In the genomic region with DNA sequence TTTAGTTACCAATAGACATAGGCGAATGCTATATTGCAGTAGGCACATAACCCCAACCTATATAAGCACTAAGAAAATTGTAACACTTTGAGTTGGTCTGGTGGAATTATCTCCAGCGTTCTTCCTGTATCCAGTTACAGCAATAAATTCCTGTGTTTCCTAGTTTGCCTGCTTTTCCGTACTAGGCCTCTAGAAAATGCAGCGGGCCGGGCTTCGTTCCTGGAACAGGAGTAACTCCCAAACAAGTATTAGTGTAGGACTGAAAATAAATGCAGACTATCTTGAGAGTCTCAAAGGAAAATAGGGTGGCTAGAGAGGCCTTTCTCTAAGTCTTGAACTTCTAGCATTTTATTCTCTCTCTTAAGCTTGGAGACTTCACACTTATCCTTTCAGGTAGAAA, we compare ENCODE assay signal across 14 cellular contexts.
A peak's percentile ranks its signal among the peaks of the same experiment; 100 is the strongest.
DNase-seq lines count a peak whose midpoint lies in the region; ATAC-seq and TF ChIP-seq lines count a peak whose summit lies in the region.
"Had no signal": no experiment of that assay in that cellular context is flagged by ENCODE, and none has a peak within 500 bp of the region (broad histone marks: within the 10 kb centered on the region; RNA-seq: fewer than 3 reads in every experiment).

No MANE protein-coding gene starts in this region.

- no peaks in the 10 kb centered on the region for H3K27me3 ChIP-seq in A673 (replicated peaks; ENCODE audit: insufficient read depth, low read depth, low read length, poor library complexity)
- H3K27me3 ChIP-seq in WERI-Rb-1 (ENCODE audit: insufficient read depth, low read depth, severe bottlenecking) = no peaks in the 10 kb centered on the region
- H3K27me3 ChIP-seq: gastrocnemius medialis, pancreas had no signal

- no peak for DNase-seq in A673 (ENCODE audit: low spot score)
- DNase-seq in DMS53 treated with DMSO at 0.1 percent for 48 hours (lab: John Stamatoyannopoulos, UW; ENCODE audit: unreplicated experiment) = peak; percentile 48
- DNase-seq in WERI-Rb-1 = peak; percentile 17
- peak; percentile 34 for DNase-seq in left kidney (ENCODE audit: low read depth, low spot score)
- no peak for DNase-seq in OCI-M1 (lab: John Stamatoyannopoulos, UW)
- no peak for DNase-seq in SIG-M5 (lab: John Stamatoyannopoulos, UW)
- no peak for DNase-seq in DMS114 treated with DMSO at 0.1 percent for 48 hours (lab: John Stamatoyannopoulos, UW; ENCODE audit: unreplicated experiment)
- DNase-seq: activated CD4-positive, alpha-beta T cell treated with anti-CD3 and anti-CD28 coated beads, Interleukin-2, amount 10 ng/mL, durations not matched to agents 7 days and 5 days; gastrocnemius medialis; NCI-H2081 treated with DMSO at 0.1 percent for 48 hours; NCI-H82; stimulated activated naive CD8-positive, alpha-beta T cell treated with anti-CD3 and anti-CD28 coated beads, Interleukin-15, amount 100 ng/mL, for 72 hours had no signal

- no peak for TF ChIP-seq CTCF in A673 (conservative IDR thresholded peaks at IDR 0.05; ENCODE audit: low read depth, low read length)
- no peak for TF ChIP-seq CTCF in WERI-Rb-1 (IDR thresholded peaks at IDR 0.05; ENCODE audit: low read depth, low read length)

- H3K36me3 ChIP-seq in A673 (ENCODE audit: insufficient read depth, low read length, poor library complexity, severe bottlenecking) (no peaks in the 10 kb centered on the region), WERI-Rb-1 (no peaks in the 10 kb centered on the region)
- H3K36me3 ChIP-seq: gastrocnemius medialis, pancreas had no signal

- H3K4me1 ChIP-seq in A673 (ENCODE audit: insufficient read depth, low read length, poor library complexity, severe bottlenecking) = no peaks in the 10 kb centered on the region
- H3K4me1 ChIP-seq: gastrocnemius medialis, pancreas had no signal

- peak overlapping the region; percentile 50 for H3K4me3 ChIP-seq in A673 (ENCODE audit: low read depth, low read length, poor library complexity, severe bottlenecking)
- H3K4me3 ChIP-seq in WERI-Rb-1 (ENCODE audit: low read depth, low read length) = peak overlapping the region; percentile 6

- no peak for ATAC-seq in HG03571 (IDR thresholded peaks at IDR 0.05; ENCODE audit: unreplicated experiment)
- ATAC-seq: gastrocnemius medialis; stimulated activated naive CD8-positive, alpha-beta T cell treated with anti-CD3 and anti-CD28 coated beads, Interleukin-15, amount 100 ng/mL, for 72 hours had no signal

- no peaks in the 10 kb centered on the region for H3K9me3 ChIP-seq in A673 (ENCODE audit: low read depth, low read length, poor library complexity, severe bottlenecking)
- H3K9me3 ChIP-seq in WERI-Rb-1 (ENCODE audit: severe bottlenecking) = no peaks in the 10 kb centered on the region
- H3K9me3 ChIP-seq: gastrocnemius medialis, pancreas had no signal

- intact Hi-C loops in A673 (cut with micrococcal nuclease; ENCODE audit: unreplicated experiment) = no loop called here

- no TSS peak for BruUV-seq in A673 (replicated peaks; lab: Mats Ljungman, UMichigan)

- CTCF ChIA-PET in A673 (lab: Charles Lee) = no interaction called here

- no peak overlapping the region for H3K27ac ChIP-seq in A673 (ENCODE audit: low read depth, low read length, poor library complexity, severe bottlenecking)
- peak overlapping the region; percentile 92 for H3K27ac ChIP-seq in WERI-Rb-1

- POLR2A ChIA-PET in A673 (lab: Charles Lee; ENCODE audit: low non-redundant PET) = no interaction called here

Comparison
In these comparisons a context has a peak if more than half of its experiments do, and no peak if none do; other contexts are left out.
1. DNase-seq: peak in DMS53 treated with DMSO at 0.1 percent for 48 hours (single experiment), WERI-Rb-1 (single experiment) and left kidney (single experiment); none in A673 (single experiment), OCI-M1 (single experiment), SIG-M5 (single experiment) and DMS114 treated with DMSO at 0.1 percent for 48 hours (single experiment).